9 cellular contexts compared by ENCODE assay signal in the genomic region with DNA sequence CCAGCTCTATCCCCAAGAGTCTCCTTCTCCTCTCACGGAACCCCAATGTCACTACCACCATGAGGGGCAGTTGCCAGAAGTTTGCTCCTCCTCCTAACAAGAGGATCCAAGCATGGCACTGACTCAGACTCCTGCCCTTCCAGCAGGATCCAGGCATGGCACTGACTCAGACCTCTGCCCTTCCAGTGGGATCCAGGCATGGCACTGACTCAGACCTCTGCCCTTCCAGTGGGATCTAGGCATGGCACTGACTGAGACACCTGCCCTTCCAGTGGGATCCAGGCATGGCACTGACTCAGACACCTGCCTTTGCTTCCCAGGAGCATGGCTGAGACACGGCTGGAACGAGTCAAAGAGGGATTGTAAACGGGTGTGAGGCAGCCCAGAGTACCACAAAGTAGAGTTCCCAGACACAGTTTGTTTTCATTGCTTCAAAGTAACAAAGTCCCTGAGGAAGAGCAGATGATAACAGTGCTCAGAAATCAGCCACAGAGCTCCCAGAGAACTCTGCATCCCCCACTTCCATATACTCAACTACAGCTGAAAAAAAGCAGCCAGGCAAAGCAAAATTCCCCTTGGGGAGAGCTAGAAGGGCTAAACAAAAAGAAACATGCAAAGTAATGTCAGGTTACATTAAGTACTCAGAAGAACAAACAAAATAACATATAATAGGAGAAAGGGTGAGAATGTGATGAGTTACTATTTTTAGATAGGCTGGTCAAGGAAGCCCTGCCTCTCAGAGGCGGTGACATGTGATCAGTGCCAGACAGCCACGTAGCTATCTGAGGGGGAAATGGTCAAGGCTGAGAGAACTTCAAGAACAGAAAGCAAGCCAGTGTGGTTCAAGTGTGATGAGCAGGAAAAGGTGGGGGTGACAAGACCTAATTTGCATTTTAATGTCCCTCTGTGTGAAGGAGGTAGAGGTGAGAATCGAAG. TPM values are rescaled to one million over a fixed set of nuclear protein-coding genes. Genes with fewer than 3 reads are reported as not detected.
DNase-seq lines count a peak whose midpoint lies in the region; ATAC-seq and TF ChIP-seq lines count a peak whose summit lies in the region.
"Had no signal": no experiment of that assay in that cellular context is flagged by ENCODE, and none has a peak within 500 bp of the region (broad histone marks: within the 10 kb centered on the region; RNA-seq: fewer than 3 reads in every experiment).

No MANE protein-coding gene starts in this region.

- H2AFZ ChIP-seq in smooth muscle cell (ENCODE audit: low read depth), result peak overlapping the region; percentile 88

- peaks cover 10% of the 10 kb centered on the region for H3F3A ChIP-seq in smooth muscle cell (ENCODE audit: low read depth)

- H3K9ac ChIP-seq in smooth muscle cell (ENCODE audit: low read depth), result peak overlapping the region; percentile 41

- WGBS in smooth muscle cell (ENCODE audit: low lambda C conversion rate), result 24% methylated on average over 7 of the region's 7 CpGs

- no peak for TF ChIP-seq CTCF in Panc1 (IDR thresholded peaks at IDR 0.05)
- no peak for TF ChIP-seq CTCF in smooth muscle cell (IDR thresholded peaks at IDR 0.05; ENCODE audit: borderline replicate concordance, insufficient read depth, poor library complexity, severe bottlenecking)

- H3K27ac ChIP-seq in Panc1 (ENCODE audit: low read length) (peak overlapping the region; percentile 99), smooth muscle cell (ENCODE audit: low read depth) (peak overlapping the region; percentile 81)

- no peaks in the 10 kb centered on the region for H3K9me3 ChIP-seq in Panc1 (ENCODE audit: control insufficient read depth, insufficient read depth, low read depth, low read length)
- H3K9me3 ChIP-seq in smooth muscle cell (replicated peaks; ENCODE audit: low read depth), result no peaks in the 10 kb centered on the region

- H3K4me1 ChIP-seq in Panc1 (ENCODE audit: control insufficient read depth, insufficient read depth, low read length), result peaks cover 30% of the 10 kb centered on the region
- peaks cover 26% of the 10 kb centered on the region for H3K4me1 ChIP-seq in smooth muscle cell (ENCODE audit: low read depth)

- H3K4me3 ChIP-seq in Panc1 (ENCODE audit: low read depth in 2 of 2, low read length in 2 of 2) (peak overlapping the region; percentile 38 to 91), smooth muscle cell (peak overlapping the region; percentile 28)
- H3K4me3 ChIP-seq: skin epidermis had no signal

- H3K36me3 ChIP-seq in Panc1 (ENCODE audit: control insufficient read depth, insufficient read depth, low read length), result peaks cover 37% of the 10 kb centered on the region
- no peaks in the 10 kb centered on the region for H3K36me3 ChIP-seq in smooth muscle cell (ENCODE audit: low read depth)

- POLR2A ChIA-PET in Panc1 (lab: Charles Lee), result interaction anchor here (0.6 kb wide), 1 partner anchor 12 kb away, joined by 14 read pairs; no protein-coding TSS in a partner anchor

- H3K27ac Mint-ChIP-seq in effector memory CD8-positive, alpha-beta T cell, result peak overlapping the region; percentile 5 to 55

- peak overlapping the region; percentile 84 for H3K4me2 ChIP-seq in smooth muscle cell

- H3K4me3 Mint-ChIP-seq in effector memory CD8-positive, alpha-beta T cell, result peak overlapping the region; percentile 9 to 55

- peaks cover 21 to 26% of the 10 kb centered on the region in 2 donors for H3K4me1 Mint-ChIP-seq in effector memory CD8-positive, alpha-beta T cell (ENCODE audit: low read depth in 2 of 2)

- in situ Hi-C loops in Caki2 (cut with HindIII; ENCODE audit: low pct_unique_long_range_greater_than_20kb, low sequenced_read_pairs) (no loop called here), Panc1 (cut with HindIII; ENCODE audit: low pct_unique_long_range_greater_than_20kb, low sequenced_read_pairs) (no loop called here)

- ATAC-seq in HG03103 (IDR thresholded peaks at IDR 0.05; ENCODE audit: low read depth, unreplicated experiment) (peak; percentile 85), Panc1 (peak; percentile 12)
- peak; percentile 78 for ATAC-seq in effector memory CD8-positive, alpha-beta T cell (replicated peaks)

- intact Hi-C loops in Panc1 (cut with micrococcal nuclease; ENCODE audit: unreplicated experiment), result loop anchor here (5.0 kb wide), 1 partner anchor 77 kb away; no protein-coding TSS in a partner anchor

- H3K27me3 ChIP-seq in Panc1 (ENCODE audit: control insufficient read depth, insufficient read depth, low read length) (no peaks in the 10 kb centered on the region), smooth muscle cell (ENCODE audit: low read depth) (no peaks in the 10 kb centered on the region)

- H3K27me3 Mint-ChIP-seq in effector memory CD8-positive, alpha-beta T cell, result no peaks in the 10 kb centered on the region

- H3K9me3 Mint-ChIP-seq in effector memory CD8-positive, alpha-beta T cell, result no peaks in the 10 kb centered on the region

- CTCF ChIA-PET in Panc1 (lab: Charles Lee), result interaction anchor here (0.7 kb wide), 1 partner anchor 87 kb away, joined by 4 read pairs; no protein-coding TSS in a partner anchor

- peaks cover 16% of the 10 kb centered on the region for H3K36me3 Mint-ChIP-seq in effector memory CD8-positive, alpha-beta T cell (ENCODE audit: insufficient read depth)

- BruUV-seq in Panc1 (replicated peaks; lab: Mats Ljungman, UMichigan), result no TSS peak

- H4K20me1 ChIP-seq in smooth muscle cell (ENCODE audit: low read depth), result no peaks in the 10 kb centered on the region

- peaks cover 31% of the 10 kb centered on the region for H3K79me2 ChIP-seq in smooth muscle cell (ENCODE audit: low read depth)

- DNase-seq in Caki2 (ENCODE audit: low read depth) (peak; percentile 91), GM19238 (ENCODE audit: insufficient read length, low spot score) (peak; percentile 65), Panc1 (ENCODE audit: low read depth, low spot score) (peak; percentile 47), smooth muscle cell (lab: John Stamatoyannopoulos, UW; ENCODE audit: unreplicated experiment) (no peak), HT-29 (ENCODE audit: low spot score) (no peak), NCI-H1092 (lab: John Stamatoyannopoulos, UW) (no peak)
- peak; percentile 60 to 66 (median 64) for DNase-seq in effector memory CD8-positive, alpha-beta T cell

RNA-seq across cellular contexts. Expression of a gene that starts 3.0 kb away (rescaled TPM):
- total RNA-seq in Caki2 (2014; rRNA removed; shearing (Covaris generic); ENCODE audit: low replicate concordance), result 76.6 and 93.2 TPM in 2 replicates
- total RNA-seq in Panc1 (2021; ENCODE audit: unreplicated experiment) (91.2 TPM), smooth muscle cell (18.6 and 20.8 TPM in 2 replicates)
- polyA plus RNA-seq in Panc1 (2012; ENCODE audit: insufficient read length), result 28.6 TPM
- polyA plus RNA-seq in smooth muscle cell, result 8.6 and 9.1 TPM in 2 replicates
- total RNA-seq in HT-29 (2014; rRNA removed; shearing (Covaris generic)), result 36.9 and 37.5 TPM in 2 replicates

RNA-seq across cellular contexts. Expression of a gene that starts 57.5 kb away (rescaled TPM):
- total RNA-seq in Caki2 (2014; rRNA removed; shearing (Covaris generic); ENCODE audit: low replicate concordance), result 0.06 TPM in 1 of 2 replicates, not detected in the other
- total RNA-seq in Panc1 (2021; ENCODE audit: unreplicated experiment), result 4.9 TPM
- polyA plus RNA-seq in Panc1 (2012; ENCODE audit: insufficient read length), result 6.7 TPM
- not detected in 2 replicates for total RNA-seq in smooth muscle cell
- 0.18 TPM in 1 of 2 replicates, not detected in the other for polyA plus RNA-seq in smooth muscle cell
- 3.9 and 5.3 TPM in 2 replicates for total RNA-seq in HT-29 (2014; rRNA removed; shearing (Covaris generic))

Comparison
In these comparisons a context has a peak if more than half of its experiments do, and no peak if none do; other contexts are left out.
1. DNase-seq: peak in Caki2 (single experiment), GM19238 (single experiment), Panc1 (single experiment) and effector memory CD8-positive, alpha-beta T cell (3 of 3); none in smooth muscle cell (single experiment), HT-29 (single experiment) and NCI-H1092 (single experiment).
2. ATAC-seq: peak in every context shown above with its lines; median percentile 85 in HG03103; 78 in effector memory CD8-positive, alpha-beta T cell; 12 in Panc1.